19 cellular contexts compared by ENCODE assay signal in the genomic region with DNA sequence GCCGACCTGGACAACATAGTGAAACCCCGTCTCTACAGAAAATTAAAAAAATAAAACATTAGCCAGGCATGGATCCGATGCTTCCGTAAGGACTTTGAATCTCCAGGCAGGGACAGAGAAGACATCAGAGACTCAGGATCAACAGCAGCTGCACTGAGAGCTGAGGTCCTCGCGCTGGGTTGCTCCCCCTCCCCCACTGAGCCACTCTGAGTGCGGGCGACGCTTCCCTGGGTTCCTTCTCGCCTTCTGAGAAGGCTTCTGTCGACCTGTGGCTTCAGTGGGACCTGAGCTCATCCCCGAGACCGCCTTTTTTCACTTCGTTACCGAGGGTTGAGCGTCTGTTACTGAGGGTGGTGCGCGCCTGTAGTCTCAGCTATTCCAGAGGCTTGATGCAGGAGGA.
"Had no signal": no experiment of that assay in that cellular context is flagged by ENCODE, and none has a peak within 500 bp of the region (broad histone marks: within the 10 kb centered on the region; RNA-seq: fewer than 3 reads in every experiment).

No MANE protein-coding gene starts in this region.

- H3K4me3 ChIP-seq: esophagus squamous epithelium, lung, skin epidermis, suprapubic skin had no signal

- ATAC-seq: activated CD4-positive, alpha-beta T cell treated with anti-CD3 and anti-CD28 coated beads for 36 hours; activated CD8-positive, alpha-beta memory T cell treated with anti-CD3 and anti-CD28 coated beads, Interleukin-2, amount 10 ng/mL, durations not matched to agents 7 days and 5 days; activated T-helper 17 cell treated with anti-CD3 and anti-CD28 coated beads, Interleukin-2, amount 50 U/mL, for 72 hours; effector memory CD8-positive, alpha-beta T cell; left cardiac atrium; natural killer cell treated with Interleukin-12 subunit alpha and Interleukin-12 subunit beta and Interleukin-15 and Interleukin-18, amount 100 ng/mL, for 72 hours had no signal

- H3K36me3 ChIP-seq: esophagus squamous epithelium, suprapubic skin had no signal

- DNase-seq: activated CD4-positive, alpha-beta memory T cell treated with anti-CD3 and anti-CD28 coated beads, Interleukin-2, amount 10 ng/mL, durations not matched to agents 7 days and 5 days; activated CD4-positive, alpha-beta T cell treated with anti-CD3 and anti-CD28 coated beads for 36 hours; activated CD8-positive, alpha-beta memory T cell treated with anti-CD3 and anti-CD28 coated beads, Interleukin-2, amount 10 ng/mL, durations not matched to agents 7 days and 5 days; activated naive CD4-positive, alpha-beta T cell; activated naive CD8-positive, alpha-beta T cell treated with anti-CD3 and anti-CD28 coated beads, Interleukin-2, amount 10 ng/mL, durations not matched to agents 7 days and 5 days; amygdala; effector memory CD8-positive, alpha-beta T cell; esophagus squamous epithelium; left cardiac atrium; occipital lobe; posterior cingulate gyrus; stimulated activated CD4-positive, alpha-beta T cell treated with anti-CD3 and anti-CD28 coated beads, Interleukin-15, amount 100 ng/mL, for 24 hours; stimulated activated CD4-positive, alpha-beta T cell treated with anti-CD3 and anti-CD28 coated beads, Interleukin-2, amount 100 ng/mL, for 48 hours; trophoblast cell had no signal

- H3K9me3 ChIP-seq: esophagus squamous epithelium, suprapubic skin had no signal

- H3K27ac ChIP-seq: esophagus squamous epithelium, skin epidermis, suprapubic skin had no signal
